ENCODE assay signal across 8 cellular contexts in the genomic region with DNA sequence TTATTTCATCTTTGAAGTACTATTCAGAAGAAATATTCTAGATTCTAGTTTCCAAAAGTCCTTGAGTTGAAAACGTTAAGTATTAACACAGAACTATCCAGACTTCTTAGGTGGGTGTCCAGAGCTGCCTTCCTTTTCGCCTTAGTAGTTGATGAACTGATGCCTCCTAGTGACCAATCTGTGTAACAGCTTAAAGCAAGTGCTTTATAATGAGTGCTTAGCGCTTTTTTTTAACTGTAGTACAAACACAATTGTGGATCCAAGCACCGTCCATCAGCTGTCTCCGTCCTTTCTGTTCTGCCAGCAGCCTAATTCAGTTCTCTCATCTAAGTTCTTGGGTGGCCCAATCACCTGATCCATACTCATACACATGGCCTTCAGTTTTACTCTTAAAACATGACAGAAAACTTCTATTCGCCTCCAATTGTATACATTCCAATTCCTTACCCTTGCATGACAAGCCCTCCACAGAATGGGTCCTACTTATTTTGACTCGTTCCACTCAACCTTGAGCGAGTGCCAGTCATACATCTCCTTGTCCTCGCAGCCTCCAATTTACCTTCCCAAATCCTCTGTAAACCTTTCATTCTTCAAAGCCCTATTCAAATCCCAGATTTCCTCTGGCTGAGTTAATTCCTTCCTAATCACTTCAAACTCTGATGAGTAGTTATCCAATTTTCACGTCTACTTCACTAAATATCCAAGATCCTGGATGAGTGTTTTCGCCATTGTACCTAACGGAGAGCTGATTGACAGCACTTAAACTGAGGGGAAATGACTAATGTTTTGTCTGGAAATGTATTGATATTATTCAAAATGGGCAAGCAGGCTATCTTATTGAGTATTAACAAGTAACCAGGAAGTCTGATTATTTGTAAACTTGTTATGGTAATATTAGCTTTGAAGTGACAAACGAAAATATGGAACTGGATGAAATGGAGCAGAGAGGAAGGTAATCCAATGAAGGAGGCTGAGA. TPM values are rescaled to one million over a fixed set of nuclear protein-coding genes. Genes with fewer than 3 reads are reported as not detected.
DNase-seq lines count a peak whose midpoint lies in the region; ATAC-seq and TF ChIP-seq lines count a peak whose summit lies in the region.

No MANE protein-coding gene starts in this region.

- CTCF ChIA-PET in CD8-positive, alpha-beta T cell (lab: Charles Lee) = interaction anchor here (0.6 to 2.0 kb wide), 20 partner anchors 10 to 703 kb away, joined by 3 to 21 read pairs (median 4); a partner anchor contains a TSS

- H3K4me3 Mint-ChIP-seq in CD8-positive, alpha-beta T cell = no peak overlapping the region

- POLR2A ChIA-PET in CD8-positive, alpha-beta T cell (lab: Charles Lee) = no interaction called here

- no peak overlapping the region for H3K4me3 ChIP-seq in CD8-positive, alpha-beta T cell (ENCODE audit: low read depth, low read length)

- intact Hi-C loops in CD8-positive, alpha-beta T cell (cut with DNase I, micrococcal nuclease) = loop anchor here (1.0 to 10.0 kb wide), 11 partner anchors 220 to 1347 kb away; a partner anchor contains a TSS

- TF ChIP-seq CTCF in CD8-positive, alpha-beta T cell (IDR thresholded peaks at IDR 0.05) = peak; percentile 79

- no peak overlapping the region for H3K27ac Mint-ChIP-seq in CD8-positive, alpha-beta T cell

- no peaks in the 10 kb centered on the region for H3K36me3 ChIP-seq in CD8-positive, alpha-beta T cell (ENCODE audit: insufficient read depth, low read length)

- H3K4me1 ChIP-seq in CD8-positive, alpha-beta T cell (ENCODE audit: insufficient read depth, low read length) = peaks cover 3% of the 10 kb centered on the region

- peak; percentile 91 for ATAC-seq in CD8-positive, alpha-beta T cell
- ATAC-seq in GM18520 (IDR thresholded peaks at IDR 0.05; ENCODE audit: unreplicated experiment) = peak; percentile 60
- peak; percentile 69 for ATAC-seq in HG02973 (IDR thresholded peaks at IDR 0.05; ENCODE audit: unreplicated experiment)

- no peak overlapping the region for H3K27ac ChIP-seq in CD8-positive, alpha-beta T cell (ENCODE audit: low read depth, low read length)

- H3K36me3 Mint-ChIP-seq in CD8-positive, alpha-beta T cell = no peaks in the 10 kb centered on the region

- peaks cover 13% of the 10 kb centered on the region for H3K4me1 Mint-ChIP-seq in CD8-positive, alpha-beta T cell (ENCODE audit: low read depth)

- H3K27me3 ChIP-seq in CD8-positive, alpha-beta T cell (ENCODE audit: insufficient read depth, low read length) = no peaks in the 10 kb centered on the region

- H3K9me3 ChIP-seq in CD8-positive, alpha-beta T cell (ENCODE audit: low read length) = no peaks in the 10 kb centered on the region

- peak in 2 of 7 experiments; percentile 27 to 31 for DNase-seq in CD8-positive, alpha-beta T cell
- peak; percentile 80 for DNase-seq in NCI-H146 treated with DMSO at 0.1 percent for 48 hours (lab: John Stamatoyannopoulos, UW; ENCODE audit: unreplicated experiment)
- peak; percentile 47 to 87 for DNase-seq in SW 1271 (lab: John Stamatoyannopoulos, UW)
- DNase-seq in epidermal melanocyte (ENCODE audit: insufficient read length, low spot score) = peak; percentile 75
- peak; percentile 34 for DNase-seq in mucosa of gallbladder (ENCODE audit: low spot score)
- no peak for DNase-seq in HPDE6-E6E7 (ENCODE audit: extremely low spot score)

- no peaks in the 10 kb centered on the region for H3K9me3 Mint-ChIP-seq in CD8-positive, alpha-beta T cell

- H3K27me3 Mint-ChIP-seq in CD8-positive, alpha-beta T cell (ENCODE audit: low read depth) = no peaks in the 10 kb centered on the region

RNA-seq across cellular contexts. Expression of a gene that starts 5.8 kb away (rescaled TPM):
- 1 to 10 TPM; 5.6 to 5.8 TPM for total RNA-seq in CD8-positive, alpha-beta T cell
- total RNA-seq in mucosa of gallbladder = 5.2 TPM

RNA-seq across cellular contexts. Expression of a gene that starts 47.1 kb away (rescaled TPM):
- 100 to 1,000 TPM; 581 to 618 TPM for total RNA-seq in CD8-positive, alpha-beta T cell
- total RNA-seq in mucosa of gallbladder = 317 TPM
